In the genomic region with DNA sequence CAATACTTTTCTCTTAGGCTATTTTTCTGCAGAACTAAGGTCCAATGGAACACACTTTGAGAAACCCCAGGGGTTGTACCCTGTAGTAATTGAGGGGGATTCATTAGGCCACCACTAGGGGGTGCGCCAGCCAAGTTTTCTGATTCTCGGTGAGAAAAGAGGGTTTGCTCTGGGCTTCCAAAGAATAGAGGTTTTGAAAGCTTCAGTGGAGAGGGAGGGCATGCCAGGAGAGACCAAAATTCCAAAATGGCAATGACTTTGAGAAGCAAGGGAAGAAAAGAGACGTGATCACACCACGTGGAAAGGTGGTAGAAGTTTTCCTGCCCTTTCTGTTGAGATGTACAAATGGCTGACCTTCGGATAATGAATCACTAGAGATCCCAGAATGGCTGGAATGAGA, we compare ENCODE assay signal across 8 cellular contexts.
DNase-seq lines count a peak whose midpoint lies in the region; ATAC-seq and TF ChIP-seq lines count a peak whose summit lies in the region.

No MANE protein-coding gene starts in this region.

- H3K36me3 Mint-ChIP-seq in mesothelial cell of epicardium, result no peaks in the 10 kb centered on the region

- H3K4me3 Mint-ChIP-seq in mesothelial cell of epicardium, result no peak overlapping the region
- no peak overlapping the region for H3K4me3 Mint-ChIP-seq in stimulated activated naive CD8-positive, alpha-beta T cell treated with anti-CD3 and anti-CD28 coated beads, Interleukin-15, amount 100 ng/mL, for 72 hours

- ATAC-seq in GM18861 (IDR thresholded peaks at IDR 0.05; ENCODE audit: unreplicated experiment), result peak; percentile 82
- ATAC-seq in HG03066 (IDR thresholded peaks at IDR 0.05; ENCODE audit: low read depth, unreplicated experiment), result peak; percentile 91
- ATAC-seq in stimulated activated naive CD8-positive, alpha-beta T cell treated with anti-CD3 and anti-CD28 coated beads, Interleukin-15, amount 100 ng/mL, for 72 hours, result peak; percentile 62

- H3K4me1 Mint-ChIP-seq in mesothelial cell of epicardium, result peaks cover 9% of the 10 kb centered on the region
- H3K4me1 Mint-ChIP-seq in stimulated activated naive CD8-positive, alpha-beta T cell treated with anti-CD3 and anti-CD28 coated beads, Interleukin-15, amount 100 ng/mL, for 72 hours, result no peaks in the 10 kb centered on the region

- H3K27ac Mint-ChIP-seq in mesothelial cell of epicardium, result no peak overlapping the region
- no peak overlapping the region for H3K27ac Mint-ChIP-seq in stimulated activated naive CD8-positive, alpha-beta T cell treated with anti-CD3 and anti-CD28 coated beads, Interleukin-15, amount 100 ng/mL, for 72 hours

- H3K9me3 Mint-ChIP-seq in mesothelial cell of epicardium, result peaks cover 3% of the 10 kb centered on the region
- no peaks in the 10 kb centered on the region for H3K9me3 Mint-ChIP-seq in stimulated activated naive CD8-positive, alpha-beta T cell treated with anti-CD3 and anti-CD28 coated beads, Interleukin-15, amount 100 ng/mL, for 72 hours

- DNase-seq in Ammon's horn (ENCODE audit: low spot score), result peak; percentile 66
- DNase-seq in NCI-H2227 (lab: John Stamatoyannopoulos, UW; ENCODE audit: unreplicated experiment), result peak; percentile 74
- DNase-seq in activated CD4-positive, alpha-beta T cell treated with anti-CD3 and anti-CD28 coated beads for 4 hours, result peak; percentile 31 to 46
- DNase-seq in effector CD4-positive, alpha-beta T cell, result peak; percentile 23
- DNase-seq in mesothelial cell of epicardium (ENCODE audit: low spot score in 2 of 2, unreplicated experiment in 2 of 2), result peak; percentile 59 to 84
- DNase-seq in stimulated activated naive CD8-positive, alpha-beta T cell treated with anti-CD3 and anti-CD28 coated beads, Interleukin-15, amount 100 ng/mL, for 72 hours, result peak; percentile 42 to 45

- peak; percentile 95 for TF ChIP-seq CTCF in mesothelial cell of epicardium (IDR thresholded peaks at IDR 0.05; ENCODE audit: unreplicated experiment)

- no peaks in the 10 kb centered on the region for H3K27me3 Mint-ChIP-seq in mesothelial cell of epicardium (ENCODE audit: low read depth)
- no peaks in the 10 kb centered on the region for H3K27me3 Mint-ChIP-seq in stimulated activated naive CD8-positive, alpha-beta T cell treated with anti-CD3 and anti-CD28 coated beads, Interleukin-15, amount 100 ng/mL, for 72 hours

Comparison
In these comparisons a context has a peak if more than half of its experiments do, and no peak if none do; other contexts are left out.
1. Peak in every context shown above with its lines: DNase-seq and ATAC-seq.
2. DNase-seq: peak in every context shown above with its lines; median percentile 74 in NCI-H2227; 72 in mesothelial cell of epicardium; 66 in Ammon's horn; 44 in stimulated activated naive CD8-positive, alpha-beta T cell treated with anti-CD3 and anti-CD28 coated beads, Interleukin-15, amount 100 ng/mL, for 72 hours; 38 in activated CD4-positive, alpha-beta T cell treated with anti-CD3 and anti-CD28 coated beads for 4 hours; 23 in effector CD4-positive, alpha-beta T cell.